15 cellular contexts compared by ENCODE assay signal in the genomic region with DNA sequence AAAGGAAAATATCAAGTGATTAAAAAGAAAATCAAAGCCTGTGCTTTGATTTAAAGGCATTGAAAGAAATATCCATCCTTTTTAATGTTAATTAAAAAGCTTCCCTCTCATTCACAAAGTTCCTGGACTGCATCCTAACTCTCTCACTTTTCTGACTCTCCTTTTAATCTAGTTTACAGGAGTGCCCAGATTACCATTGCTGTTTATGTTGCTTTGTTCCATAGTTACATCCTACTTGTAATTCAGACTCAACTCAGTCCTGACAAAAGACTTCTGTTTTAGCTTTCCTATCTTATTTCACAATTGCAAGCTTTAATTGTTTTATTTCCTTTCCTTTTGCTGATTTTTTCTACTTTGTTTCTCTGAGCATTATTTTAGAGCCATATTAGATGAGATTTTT.
DNase-seq lines count a peak whose midpoint lies in the region; ATAC-seq, FAIRE-seq and TF ChIP-seq lines count a peak whose summit lies in the region.
"Had no signal": no experiment of that assay in that cellular context is flagged by ENCODE, and none has a peak within 500 bp of the region (broad histone marks: within the 10 kb centered on the region; RNA-seq: fewer than 3 reads in every experiment).

No MANE protein-coding gene starts in this region.

- H2AFZ ChIP-seq in H9 (ENCODE audit: low read length) (no peak overlapping the region), H1 (ENCODE audit: low read length) (no peak overlapping the region), neural progenitor cell (replicated peaks) (no peak overlapping the region)

- H3K9ac ChIP-seq in H9 (ENCODE audit: extremely low read depth, insufficient read length, low read length) (no peak overlapping the region), H1 (replicated peaks in 1 of 4; ENCODE audit: extremely low read depth in 1 of 4, low read depth in 3 of 4, low read length in 3 of 4) (no peak overlapping the region), neural progenitor cell (no peak overlapping the region)

- H3K4me2 ChIP-seq in H9 (ENCODE audit: insufficient read depth, insufficient read length, low read length) (peak overlapping the region; percentile 41), H1 (ENCODE audit: insufficient read depth in 1 of 2, low read depth in 2 of 2, low read length in 2 of 2) (peak overlapping the region; percentile 31 to 56; a peak in 3 of 4 replicates), neural progenitor cell (peak overlapping the region; percentile 35)

- no peak overlapping the region for H3K23ac ChIP-seq in H9 (ENCODE audit: insufficient read length, low read depth, low read length)
- no peak overlapping the region for H3K23ac ChIP-seq in H1 (ENCODE audit: insufficient read length)

- H3K18ac ChIP-seq in H9 (ENCODE audit: insufficient read length, low read depth, low read length), result no peak overlapping the region
- H3K18ac ChIP-seq in H1 (ENCODE audit: extremely low read depth, low read length), result no peak overlapping the region

- TF ChIP-seq CTCF in H9 (conservative IDR thresholded peaks at IDR 0.05), result no peak
- TF ChIP-seq CTCF in H1 (IDR thresholded peaks at IDR 0.05; ENCODE audit: control extremely low read depth in 1 of 3, insufficient read depth in 1 of 3, low read depth in 1 of 3, low read length in 3 of 3), result no peak
- TF ChIP-seq CTCF in neural progenitor cell (IDR thresholded peaks at IDR 0.05), result no peak

- H3K9me3 Mint-ChIP-seq in H9, result peaks cover 0 to 2% of the 10 kb centered on the region in 2 experiments; a peak in 1 of 5 replicates
- no peaks in the 10 kb centered on the region for H3K9me3 Mint-ChIP-seq in neural progenitor cell

- H4K91ac ChIP-seq in H9 (ENCODE audit: insufficient read length, low read depth, low read length), result no peak overlapping the region
- H4K91ac ChIP-seq in H1 (replicated peaks; ENCODE audit: insufficient read length, low read length), result no peak overlapping the region

- peak overlapping the region; percentile 0 to 5; a peak in 3 of 5 replicates for H3K4me3 Mint-ChIP-seq in H9
- no peak overlapping the region for H3K4me3 Mint-ChIP-seq in neural progenitor cell
- H3K4me3 Mint-ChIP-seq: CD4-positive, alpha-beta memory T cell had no signal

- TF ChIP-seq EP300 in H1 (IDR thresholded peaks at IDR 0.05; ENCODE audit: borderline replicate concordance in 1 of 2, low read depth in 2 of 2, low read length in 2 of 2), result no peak

- H4K5ac ChIP-seq in H9 (ENCODE audit: insufficient read length, low read depth, low read length) (no peak overlapping the region), H1 (ENCODE audit: insufficient read length, low read depth, low read length) (no peak overlapping the region)

- H3K27ac ChIP-seq in H9 (ENCODE audit: insufficient read length, low read depth, low read length) (peak overlapping the region; percentile 66), H1 (ENCODE audit: low read depth, low read length) (no peak overlapping the region), neural progenitor cell (no peak overlapping the region)
- H3K27ac ChIP-seq: C4-2B had no signal

- H4K8ac ChIP-seq in H9 (replicated peaks; ENCODE audit: insufficient read length, low read depth, low read length) (no peak overlapping the region), H1 (ENCODE audit: extremely low read depth, insufficient read depth, low read length) (no peak overlapping the region)

- H2BK5ac ChIP-seq in H9 (ENCODE audit: insufficient read length, low read length) (no peak overlapping the region), H1 (ENCODE audit: low read depth, low read length) (no peak overlapping the region)

- ATAC-seq in HG03095 (IDR thresholded peaks at IDR 0.05; ENCODE audit: unreplicated experiment), result no peak
- ATAC-seq: K562 had no signal

- no peak overlapping the region for H3K4ac ChIP-seq in H9 (ENCODE audit: low read depth, low read length)
- H3K4ac ChIP-seq in H1 (replicated peaks; ENCODE audit: insufficient read length, low read depth, low read length), result no peak overlapping the region

- H3K4me1 ChIP-seq in H9 (ENCODE audit: insufficient read depth, low read length), result peaks cover 8% of the 10 kb centered on the region; the same call in 1 of the 2 replicates
- H3K4me1 ChIP-seq in H1 (replicated peaks in 1 of 4; ENCODE audit: control insufficient read depth in 3 of 4, insufficient read depth in 4 of 4, low read length in 3 of 4), result peaks cover 2 to 30% (median 16%) of the 10 kb centered on the region in 4 experiments; a peak in 4 of 7 replicates
- H3K4me1 ChIP-seq in neural progenitor cell, result peaks cover 14% of the 10 kb centered on the region
- H3K4me1 ChIP-seq: BE2C had no signal

- H3K36me3 Mint-ChIP-seq in H9 (ENCODE audit: insufficient read depth in 1 of 3, low read depth in 3 of 3) (no peaks in the 10 kb centered on the region; a peak in 1 of 7 replicates), neural progenitor cell (no peaks in the 10 kb centered on the region)
- H3K36me3 Mint-ChIP-seq: CD4-positive, alpha-beta memory T cell had no signal

- CTCF ChIA-PET in H1 (lab: Charles Lee; ENCODE audit: partially characterized antibody), result interaction anchor here (1.2 to 1.4 kb wide), 2 partner anchors 45 to 113 kb away, joined by 4 read pairs; no protein-coding TSS in a partner anchor

- H2BK12ac ChIP-seq in H9 (ENCODE audit: insufficient read length, low read depth, low read length), result no peak overlapping the region
- no peak overlapping the region for H2BK12ac ChIP-seq in H1 (ENCODE audit: low read depth, low read length)

- H3K23me2 ChIP-seq in H9 (ENCODE audit: insufficient read length, low read depth, low read length, poor library complexity, severe bottlenecking), result no peaks in the 10 kb centered on the region
- H3K23me2 ChIP-seq in H1 (ENCODE audit: low read depth, low read length), result no peaks in the 10 kb centered on the region; the same call in 1 of the 2 replicates

- DNase-seq in COLO829 (ENCODE audit: low spot score) (peak; percentile 2), H9 (no peak), H1 (ENCODE audit: low read depth in 1 of 2, low spot score in 2 of 2) (no peak), neural progenitor cell (ENCODE audit: low spot score) (no peak), NCI-H1417 treated with DMSO at 0.1 percent for 48 hours (lab: John Stamatoyannopoulos, UW) (no peak), NCI-H2081 treated with DMSO at 0.1 percent for 48 hours (lab: John Stamatoyannopoulos, UW) (no peak)
- DNase-seq: BE2C; CD4-positive, alpha-beta memory T cell; COR-L47; GF-D8 had no signal

- H3K79me1 ChIP-seq in H9 (ENCODE audit: insufficient read depth, low read depth, low read length, poor library complexity, severe bottlenecking) (no peaks in the 10 kb centered on the region), H1 (ENCODE audit: low read depth, low read length) (no peaks in the 10 kb centered on the region)

- no peak overlapping the region for H2BK120ac ChIP-seq in H9 (ENCODE audit: low read depth, low read length, poor library complexity, severe bottlenecking)
- no peak overlapping the region for H2BK120ac ChIP-seq in H1 (replicated peaks; ENCODE audit: low read depth, low read length)

- H3K36me3 ChIP-seq in H1 (ENCODE audit: control insufficient read depth in 2 of 4, insufficient read depth in 4 of 4, low read length in 3 of 4), result no peaks in the 10 kb centered on the region
- no peaks in the 10 kb centered on the region for H3K36me3 ChIP-seq in neural progenitor cell
- H3K36me3 ChIP-seq: BE2C had no signal

- H3K27me3 ChIP-seq in H9 (ENCODE audit: insufficient read depth, low read length) (no peaks in the 10 kb centered on the region), H1 (replicated peaks in 1 of 4; ENCODE audit: control insufficient read depth in 3 of 4, extremely low read depth in 1 of 4, insufficient read depth in 3 of 4, low read length in 3 of 4) (no peaks in the 10 kb centered on the region), neural progenitor cell (no peaks in the 10 kb centered on the region)
- H3K27me3 ChIP-seq: BE2C had no signal

- H2AK5ac ChIP-seq in H9 (ENCODE audit: insufficient read length, low read length), result no peak overlapping the region
- H2AK5ac ChIP-seq in H1 (ENCODE audit: low read depth, low read length), result no peak overlapping the region

- no peaks in the 10 kb centered on the region for H3F3A ChIP-seq in neural progenitor cell (ENCODE audit: low read depth)

- no peak overlapping the region for H3K14ac ChIP-seq in H9 (ENCODE audit: insufficient read depth, low read length)
- H3K14ac ChIP-seq in H1 (ENCODE audit: insufficient read length), result no peak overlapping the region

- H2BK20ac ChIP-seq in H9 (ENCODE audit: low read depth, low read length, poor library complexity, severe bottlenecking), result no peak overlapping the region
- H2BK20ac ChIP-seq in H1 (ENCODE audit: low read length), result no peak overlapping the region

- no peak overlapping the region for H3T11ph ChIP-seq in H9 (ENCODE audit: low read length)

- no peak for FAIRE-seq in H1 (lab: Jason Lieb, UNC)
- FAIRE-seq: GM19239, H54, K562 had no signal

- no peak overlapping the region for H2BK15ac ChIP-seq in H9 (ENCODE audit: low read depth, low read length)
- no peak overlapping the region for H2BK15ac ChIP-seq in H1 (ENCODE audit: low read length)

- H3K9me3 ChIP-seq in H9 (ENCODE audit: control insufficient read depth, low read depth, low read length), result no peaks in the 10 kb centered on the region
- H3K9me3 ChIP-seq in H1 (ENCODE audit: insufficient read depth in 2 of 2, low read depth in 1 of 2, low read length in 1 of 2), result no peaks in the 10 kb centered on the region
- H3K9me3 ChIP-seq in neural progenitor cell (ENCODE audit: low read depth), result no peaks in the 10 kb centered on the region
- H3K9me3 ChIP-seq: BE2C had no signal

- H3K79me2 ChIP-seq in H9 (ENCODE audit: insufficient read depth, low read length) (no peaks in the 10 kb centered on the region), H1 (ENCODE audit: control insufficient read depth in 1 of 2, insufficient read depth in 2 of 2, low read length in 2 of 2) (peaks cover 0 to 20% of the 10 kb centered on the region in 2 experiments; a peak in 2 of 4 replicates), neural progenitor cell (ENCODE audit: low read depth) (no peaks in the 10 kb centered on the region)

- H3K56ac ChIP-seq in H9 (ENCODE audit: insufficient read length, low read depth, low read length), result no peak overlapping the region
- H3K56ac ChIP-seq in H1 (replicated peaks; ENCODE audit: insufficient read length, low read depth, low read length), result no peak overlapping the region

- no peaks in the 10 kb centered on the region for H3K27me3 Mint-ChIP-seq in H9 (ENCODE audit: low read depth)
- peaks cover 3% of the 10 kb centered on the region for H3K27me3 Mint-ChIP-seq in neural progenitor cell (ENCODE audit: insufficient read depth, low read depth)
- H3K27me3 Mint-ChIP-seq: CD4-positive, alpha-beta memory T cell had no signal

- H3K4me3 ChIP-seq in H1 (ENCODE audit: extremely low read depth in 1 of 4, insufficient read depth in 2 of 4, low read depth in 3 of 4, low read length in 4 of 4) (peak overlapping the region in 1 of 4 experiments; percentile 19; a peak in 2 of 8 replicates), neural progenitor cell (no peak overlapping the region)
- H3K4me3 ChIP-seq: K562 had no signal

- H3K4me1 Mint-ChIP-seq in H9 (peaks cover 58 to 65% of the 10 kb centered on the region in 2 experiments), neural progenitor cell (peaks cover 10% of the 10 kb centered on the region)
- H3K4me1 Mint-ChIP-seq: CD4-positive, alpha-beta memory T cell had no signal

- peak overlapping the region; percentile 85 to 92 (median 89); a peak in 6 of 7 replicates for H3K27ac Mint-ChIP-seq in H9
- no peak overlapping the region for H3K27ac Mint-ChIP-seq in neural progenitor cell
- H3K27ac Mint-ChIP-seq: CD4-positive, alpha-beta memory T cell had no signal

- TF ChIP-seq POLR2A in H1 (IDR thresholded peaks at IDR 0.05; ENCODE audit: control extremely low read depth in 1 of 2, low read depth in 2 of 2, low read length in 2 of 2), result no peak

- POLR2A ChIA-PET in H1 (lab: Charles Lee; ENCODE audit: partially characterized antibody), result no interaction called here

- no peaks in the 10 kb centered on the region for H4K20me1 ChIP-seq in H9 (ENCODE audit: control insufficient read depth, insufficient read depth, insufficient read length)
- H4K20me1 ChIP-seq in H1 (replicated peaks in 1 of 2; ENCODE audit: control insufficient read depth in 1 of 2, insufficient read depth in 2 of 2, low read length in 2 of 2), result no peaks in the 10 kb centered on the region
- no peaks in the 10 kb centered on the region for H4K20me1 ChIP-seq in neural progenitor cell (ENCODE audit: low read depth)

- no peak for TF ChIP-seq RAD21 in H1 (IDR thresholded peaks at IDR 0.05 in 1 of 2, conservative IDR thresholded peaks at IDR 0.05 in 1 of 2; ENCODE audit: low read depth in 2 of 2, low read length in 2 of 2)
